17 cellular contexts compared by ENCODE assay signal in genomic region chr3:14496351-14496750, GRCh38. TPM values are rescaled to one million over a fixed set of nuclear protein-coding genes. Genes with fewer than 3 reads are reported as not detected.
DNase-seq lines count a peak whose midpoint lies in the region; ATAC-seq, FAIRE-seq and TF ChIP-seq lines count a peak whose summit lies in the region.
"Had no signal": no experiment of that assay in that cellular context is flagged by ENCODE, and none has a peak within 500 bp of the region (broad histone marks: within the 10 kb centered on the region; RNA-seq: fewer than 3 reads in every experiment).

No MANE protein-coding gene starts in this region.

- H3K4me1 Mint-ChIP-seq in glutamatergic neuron (ENCODE audit: low read depth, unreplicated experiment), result no peaks in the 10 kb centered on the region
- H3K4me1 Mint-ChIP-seq: CD8-positive, alpha-beta memory T cell had no signal

- H4K20me1 ChIP-seq in osteoblast (ENCODE audit: insufficient read depth, low read length), result no peaks in the 10 kb centered on the region

- H3K4me3 ChIP-seq in osteoblast (ENCODE audit: insufficient read depth, low read length), result no peak overlapping the region
- H3K4me3 ChIP-seq in spleen, result no peak overlapping the region
- no peak overlapping the region for H3K4me3 ChIP-seq in esophagus muscularis mucosa
- H3K4me3 ChIP-seq: BLaER1, GM23338 had no signal

- TF ChIP-seq POLR2A in spleen (IDR thresholded peaks at IDR 0.05) (no peak), esophagus muscularis mucosa (IDR thresholded peaks at IDR 0.05; ENCODE audit: low read depth) (no peak)

- H3K79me2 ChIP-seq in osteoblast (ENCODE audit: insufficient read depth, low read length), result no peaks in the 10 kb centered on the region

- WGBS in spleen, 5 donors, result 91 to 98% (median 95%) methylated on average over 7 to 9 of the region's 9 CpGs
- WGBS in esophagus muscularis mucosa, result 88% methylated on average over 4 of the region's 9 CpGs

- no peak for ATAC-seq in GM21723 (IDR thresholded peaks at IDR 0.05; ENCODE audit: unreplicated experiment)
- ATAC-seq: HepG2 had no signal

- H3K27ac ChIP-seq in osteoblast (ENCODE audit: low read depth, low read length) (no peak overlapping the region), spleen (no peak overlapping the region), esophagus muscularis mucosa (replicated peaks in 1 of 4) (no peak overlapping the region)
- H3K27ac ChIP-seq: BLaER1 had no signal

- H3K27me3 ChIP-seq in osteoblast (ENCODE audit: insufficient read depth, low read length) (no peaks in the 10 kb centered on the region), spleen (replicated peaks in 1 of 7) (no peaks in the 10 kb centered on the region), esophagus muscularis mucosa (no peaks in the 10 kb centered on the region)
- H3K27me3 ChIP-seq: BLaER1 had no signal

- H2AFZ ChIP-seq in osteoblast (ENCODE audit: low read length), result no peak overlapping the region
- H2AFZ ChIP-seq: GM23338 had no signal

- no peak overlapping the region for H3K27ac Mint-ChIP-seq in glutamatergic neuron (ENCODE audit: unreplicated experiment)
- H3K27ac Mint-ChIP-seq: CD8-positive, alpha-beta memory T cell; GM23338 had no signal

- peak; percentile 51 for FAIRE-seq in HTR-8/SVneo (lab: Jason Lieb, UNC)
- FAIRE-seq: HepG2 had no signal

- no peak for TF ChIP-seq EP300 in esophagus muscularis mucosa (IDR thresholded peaks at IDR 0.05)

- peaks cover 6% of the 10 kb centered on the region for H3K36me3 Mint-ChIP-seq in glutamatergic neuron (ENCODE audit: unreplicated experiment)
- H3K36me3 Mint-ChIP-seq: CD8-positive, alpha-beta memory T cell had no signal

- intact Hi-C loops in spleen (cut with DNase I; ENCODE audit: low total_unique reads), result no loop called here
- intact Hi-C loops in esophagus muscularis mucosa (cut with DNase I), result no loop called here

- no peaks in the 10 kb centered on the region for H3K9me3 Mint-ChIP-seq in glutamatergic neuron (ENCODE audit: unreplicated experiment)
- H3K9me3 Mint-ChIP-seq: GM23338 had no signal

- DNase-seq in HTR-8/SVneo (ENCODE audit: insufficient read length, low spot score) (no peak), glutamatergic neuron (peak; percentile 3), osteoblast (ENCODE audit: insufficient read length, low spot score, missing footprints) (peak; percentile 30), spleen (peak; percentile 71), NK-92 (lab: John Stamatoyannopoulos, UW; ENCODE audit: unreplicated experiment) (no peak), esophagus muscularis mucosa (ENCODE audit: extremely low spot score) (no peak)
- DNase-seq: 8988T; AML-193; Caco-2; CD8-positive, alpha-beta memory T cell; GF-D8; H9 had no signal

- no peak overlapping the region for H3K4me2 ChIP-seq in osteoblast (ENCODE audit: insufficient read depth, low read length)
- H3K4me2 ChIP-seq: BLaER1, GM23338 had no signal

- no peak for TF ChIP-seq CTCF in glutamatergic neuron (IDR thresholded peaks at IDR 0.05; ENCODE audit: partially characterized antibody, unreplicated experiment)
- TF ChIP-seq CTCF in osteoblast (IDR thresholded peaks at IDR 0.05; ENCODE audit: extremely low read depth, low read depth, low read length), result no peak
- TF ChIP-seq CTCF in spleen (IDR thresholded peaks at IDR 0.05 in 8 of 11, conservative IDR thresholded peaks at IDR 0.05 in 3 of 11), result no peak
- no peak for TF ChIP-seq CTCF in esophagus muscularis mucosa (IDR thresholded peaks at IDR 0.05)

- H3K4me3 Mint-ChIP-seq in glutamatergic neuron (ENCODE audit: unreplicated experiment), result no peak overlapping the region
- H3K4me3 Mint-ChIP-seq: CD8-positive, alpha-beta memory T cell; GM23338; H9 had no signal

- H3K4me1 ChIP-seq in osteoblast (ENCODE audit: insufficient read depth, low read length) (no peaks in the 10 kb centered on the region), spleen (no peaks in the 10 kb centered on the region), esophagus muscularis mucosa (no peaks in the 10 kb centered on the region)
- H3K4me1 ChIP-seq: BLaER1 had no signal

- no peaks in the 10 kb centered on the region for H3K36me3 ChIP-seq in osteoblast (ENCODE audit: insufficient read depth, low read length)
- H3K36me3 ChIP-seq in spleen, result peaks cover 0 to 28% (median 0%) of the 10 kb centered on the region in 6 donors
- peaks cover 0 to 54% (median 4%) of the 10 kb centered on the region in 4 donors for H3K36me3 ChIP-seq in esophagus muscularis mucosa
- H3K36me3 ChIP-seq: BLaER1 had no signal

- H3K9me3 ChIP-seq in osteoblast (ENCODE audit: low read depth, low read length), result no peaks in the 10 kb centered on the region
- H3K9me3 ChIP-seq in spleen, result peaks cover 0 to 14% (median 5%) of the 10 kb centered on the region in 8 donors
- H3K9me3 ChIP-seq in esophagus muscularis mucosa, result peaks cover 0 to 5% (median 0%) of the 10 kb centered on the region in 4 donors
- H3K9me3 ChIP-seq: Caco-2 had no signal

- H3K27me3 Mint-ChIP-seq in glutamatergic neuron (ENCODE audit: unreplicated experiment), result peaks cover 2% of the 10 kb centered on the region

RNA-seq across cellular contexts. Expression of gene GRIP2, which starts 43.8 kb away (rescaled TPM):
- 0.34 TPM for total RNA-seq in glutamatergic neuron (ENCODE audit: unreplicated experiment)
- under 0.01 and 1.4 TPM in 2 replicates for total RNA-seq in osteoblast
- 1 to 10 TPM in 6 of 7 donors, under 1 TPM in 1; 0.60 to 3.7 (median 1.2) TPM for total RNA-seq in spleen
- polyA plus RNA-seq in spleen, result 1 to 10 TPM in 1 of 3 donors, under 1 TPM in 2; 0.15 to 2.5 (median 0.52) TPM
- total RNA-seq in esophagus muscularis mucosa, result under 1 TPM; 0.45 to 0.92 (median 0.66) TPM
- total RNA-seq: CD8-positive, alpha-beta memory T cell; HT1080 had no signal
- polyA plus RNA-seq: CD8-positive, alpha-beta memory T cell had no signal

Comparison
In these comparisons a context has a peak if more than half of its experiments do, and no peak if none do; other contexts are left out.
1. DNase-seq: peak in glutamatergic neuron (single experiment), osteoblast (single experiment) and spleen (single experiment); none in HTR-8/SVneo (single experiment), NK-92 (single experiment) and esophagus muscularis mucosa (single experiment).